8 cellular contexts compared by ENCODE assay signal in the genomic region with DNA sequence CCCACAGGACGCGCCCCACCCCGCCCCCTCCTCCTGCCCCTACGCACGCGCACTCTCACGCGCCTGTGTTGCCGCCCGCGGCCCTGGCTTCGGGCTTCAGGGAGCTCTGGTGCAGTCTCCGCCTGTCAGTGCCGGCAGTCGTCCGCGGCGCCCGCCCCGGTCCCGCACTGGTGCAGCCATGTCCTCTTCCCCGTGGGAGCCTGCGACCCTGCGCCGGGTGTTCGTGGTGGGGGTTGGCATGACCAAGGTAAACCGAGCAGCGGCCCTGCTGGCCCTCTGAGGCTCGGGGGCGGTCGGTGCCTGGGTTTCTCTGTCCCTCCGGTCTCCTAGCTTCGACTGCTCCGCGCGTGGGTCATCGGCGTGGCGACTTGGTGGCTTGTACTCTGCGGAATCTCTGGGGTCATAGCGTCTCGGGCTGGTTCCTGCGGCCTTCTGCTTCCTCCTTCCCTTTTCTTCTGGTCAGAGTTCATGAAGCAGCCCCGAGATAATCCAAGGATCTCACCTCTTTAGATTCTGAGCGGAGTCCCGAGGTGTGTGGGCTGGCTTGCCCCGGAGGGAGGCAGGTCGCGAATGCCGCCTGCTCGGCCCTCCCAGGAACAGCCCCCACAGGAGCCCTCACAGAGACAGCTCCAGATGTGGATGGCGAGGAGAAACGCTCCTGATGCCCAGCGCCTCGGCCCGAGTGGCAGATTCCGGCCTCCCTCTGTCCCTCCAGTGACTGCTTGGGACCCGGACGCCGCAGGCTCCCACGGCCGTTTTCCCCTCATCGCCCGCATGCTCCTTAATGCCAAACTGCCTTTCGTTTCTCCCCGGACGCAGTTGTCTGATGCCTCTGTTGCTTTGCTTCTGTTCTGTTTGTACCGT. TPM values are rescaled to one million over a fixed set of nuclear protein-coding genes. Genes with fewer than 3 reads are reported as not detected.
A peak's percentile ranks its signal among the peaks of the same experiment; 100 is the strongest.
DNase-seq lines count a peak whose midpoint lies in the region; ATAC-seq and TF ChIP-seq lines count a peak whose summit lies in the region.

A gene with protein sequence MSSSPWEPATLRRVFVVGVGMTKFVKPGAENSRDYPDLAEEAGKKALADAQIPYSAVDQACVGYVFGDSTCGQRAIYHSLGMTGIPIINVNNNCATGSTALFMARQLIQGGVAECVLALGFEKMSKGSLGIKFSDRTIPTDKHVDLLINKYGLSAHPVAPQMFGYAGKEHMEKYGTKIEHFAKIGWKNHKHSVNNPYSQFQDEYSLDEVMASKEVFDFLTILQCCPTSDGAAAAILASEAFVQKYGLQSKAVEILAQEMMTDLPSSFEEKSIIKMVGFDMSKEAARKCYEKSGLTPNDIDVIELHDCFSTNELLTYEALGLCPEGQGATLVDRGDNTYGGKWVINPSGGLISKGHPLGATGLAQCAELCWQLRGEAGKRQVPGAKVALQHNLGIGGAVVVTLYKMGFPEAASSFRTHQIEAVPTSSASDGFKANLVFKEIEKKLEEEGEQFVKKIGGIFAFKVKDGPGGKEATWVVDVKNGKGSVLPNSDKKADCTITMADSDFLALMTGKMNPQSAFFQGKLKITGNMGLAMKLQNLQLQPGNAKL (plus strand): TSS at position 58 of the 864 bp plus-strand sequence. CDS start 121 bp downstream, at position 179.

- H3K36me3 ChIP-seq in endocrine pancreas (ENCODE audit: control insufficient read depth, insufficient read depth, low read length), result no peaks in the 10 kb centered on the region
- no peaks in the 10 kb centered on the region for H3K36me3 ChIP-seq in mesodermal cell (ENCODE audit: control insufficient read depth, insufficient read depth, low read length)

- in situ Hi-C loops in GM13976 (cut with MboI; ENCODE audit: low sequenced_read_pairs, unreplicated experiment), result no loop called here

- H3K4me3 Mint-ChIP-seq in activated CD8-positive, alpha-beta memory T cell treated with anti-CD3 and anti-CD28 coated beads, Interleukin-2, amount 10 ng/mL, durations not matched to agents 7 days and 5 days, result peak within 1 kb of the TSS; percentile 75

- no peaks in the 10 kb centered on the region for H3K27me3 ChIP-seq in endocrine pancreas (ENCODE audit: control insufficient read depth, insufficient read depth, low read length)

- peak within 1 kb of the TSS; percentile 64 for H3K4me3 ChIP-seq in endocrine pancreas (ENCODE audit: control insufficient read depth, insufficient read depth, low read length)
- H3K4me3 ChIP-seq in mesodermal cell (ENCODE audit: extremely low read depth, insufficient read depth, low read length, poor library complexity, severe bottlenecking), result peak within 1 kb of the TSS; percentile 61

- H3K4me1 Mint-ChIP-seq in activated CD8-positive, alpha-beta memory T cell treated with anti-CD3 and anti-CD28 coated beads, Interleukin-2, amount 10 ng/mL, durations not matched to agents 7 days and 5 days, result peaks cover 14% of the 10 kb centered on the region

- no peaks in the 10 kb centered on the region for H3K9me3 Mint-ChIP-seq in activated CD8-positive, alpha-beta memory T cell treated with anti-CD3 and anti-CD28 coated beads, Interleukin-2, amount 10 ng/mL, durations not matched to agents 7 days and 5 days (ENCODE audit: low read depth)

- H3K36me3 Mint-ChIP-seq in activated CD8-positive, alpha-beta memory T cell treated with anti-CD3 and anti-CD28 coated beads, Interleukin-2, amount 10 ng/mL, durations not matched to agents 7 days and 5 days, result no peaks in the 10 kb centered on the region

- no peak within 1 kb of the TSS for H3K27ac ChIP-seq in mesodermal cell (ENCODE audit: low read depth, low read length, severe bottlenecking)

- ATAC-seq in HG03066 (IDR thresholded peaks at IDR 0.05; ENCODE audit: low read depth, unreplicated experiment), result peak; percentile 55
- ATAC-seq in activated CD8-positive, alpha-beta memory T cell treated with anti-CD3 and anti-CD28 coated beads, Interleukin-2, amount 10 ng/mL, durations not matched to agents 7 days and 5 days, result peak; percentile 93
- ATAC-seq in HG03469 (IDR thresholded peaks at IDR 0.05; ENCODE audit: unreplicated experiment), result no peak

- no peak for TF ChIP-seq CTCF in GM13976 (IDR thresholded peaks at IDR 0.05; ENCODE audit: borderline replicate concordance, control extremely low read depth, extremely low read depth, insufficient read depth, missing control alignments)

- H3K27ac Mint-ChIP-seq in activated CD8-positive, alpha-beta memory T cell treated with anti-CD3 and anti-CD28 coated beads, Interleukin-2, amount 10 ng/mL, durations not matched to agents 7 days and 5 days, result no peak within 1 kb of the TSS

- no peaks in the 10 kb centered on the region for H3K4me1 ChIP-seq in endocrine pancreas (ENCODE audit: control insufficient read depth, insufficient read depth, low read length)
- no peaks in the 10 kb centered on the region for H3K4me1 ChIP-seq in mesodermal cell (ENCODE audit: control insufficient read depth, insufficient read depth, low read length, poor library complexity, severe bottlenecking)

- CTCF ChIA-PET in activated CD8-positive, alpha-beta memory T cell treated with anti-CD3 and anti-CD28 coated beads, Interleukin-2, amount 10 ng/mL, durations not matched to agents 7 days and 5 days (lab: Charles Lee), result no interaction called here

- H3K27me3 Mint-ChIP-seq in activated CD8-positive, alpha-beta memory T cell treated with anti-CD3 and anti-CD28 coated beads, Interleukin-2, amount 10 ng/mL, durations not matched to agents 7 days and 5 days, result peaks cover 6% of the 10 kb centered on the region

- DNase-seq in GM13976 (ENCODE audit: low spot score) (peak; percentile 92), NCI-H526 treated with DMSO at 0.1 percent for 48 hours (lab: John Stamatoyannopoulos, UW) (peak; percentile 44)
- peak; percentile 78 for DNase-seq in activated CD8-positive, alpha-beta memory T cell treated with anti-CD3 and anti-CD28 coated beads, Interleukin-2, amount 10 ng/mL, durations not matched to agents 7 days and 5 days
- DNase-seq in stimulated activated CD8-positive, alpha-beta memory T cell treated with anti-CD3 and anti-CD28 coated beads, Interleukin-15, amount 100 ng/mL, for 1 hour (ENCODE audit: low read depth), result peak; percentile 60

- no peaks in the 10 kb centered on the region for H3K9me3 ChIP-seq in endocrine pancreas (ENCODE audit: control insufficient read depth, low read length)
- no peaks in the 10 kb centered on the region for H3K9me3 ChIP-seq in mesodermal cell (ENCODE audit: control insufficient read depth, low read length)

- peak within 1 kb of the TSS; percentile 77 for H3K9ac ChIP-seq in endocrine pancreas (ENCODE audit: control insufficient read depth, insufficient read depth, low read length)

- 3 to 4% methylated on average over 49 to 60 of the region's 68 CpGs for WGBS in mesodermal cell (ENCODE audit: insufficient coverage in 2 of 2), 2 experiments

RNA-seq across cellular contexts. Expression of the gene that starts here (rescaled TPM):
- total RNA-seq in activated CD8-positive, alpha-beta memory T cell treated with anti-CD3 and anti-CD28 coated beads, Interleukin-2, amount 10 ng/mL, durations not matched to agents 7 days and 5 days, result 10 to 100 TPM; 72.1 to 72.8 TPM
- 81.4 TPM for polyA plus RNA-seq in mesodermal cell (2013, experiment 1 of 2)
- polyA plus RNA-seq in mesodermal cell (2013, experiment 2 of 2), result 95.6 TPM
